In genomic region chr22:39349967-39350802, GRCh38 we compare ENCODE assay signal across 10 cellular contexts. TPM values are rescaled to one million over a fixed set of nuclear protein-coding genes. Genes with fewer than 3 reads are reported as not detected.
A peak's percentile ranks its signal among the peaks of the same experiment; 100 is the strongest.
DNase-seq lines count a peak whose midpoint lies in the region; ATAC-seq, FAIRE-seq and TF ChIP-seq lines count a peak whose summit lies in the region.
"Had no signal": no experiment of that assay in that cellular context is flagged by ENCODE, and none has a peak within 500 bp of the region (broad histone marks: within the 10 kb centered on the region; RNA-seq: fewer than 3 reads in every experiment).

A gene with protein sequence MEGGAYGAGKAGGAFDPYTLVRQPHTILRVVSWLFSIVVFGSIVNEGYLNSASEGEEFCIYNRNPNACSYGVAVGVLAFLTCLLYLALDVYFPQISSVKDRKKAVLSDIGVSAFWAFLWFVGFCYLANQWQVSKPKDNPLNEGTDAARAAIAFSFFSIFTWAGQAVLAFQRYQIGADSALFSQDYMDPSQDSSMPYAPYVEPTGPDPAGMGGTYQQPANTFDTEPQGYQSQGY (plus strand): TSS chr22:39349991. CDS start chr22:39350011, 20 bp downstream.

- H3K9me3 Mint-ChIP-seq in T-helper 1 cell treated with Interleukin-12 subunit alpha and Interleukin-12 subunit beta and Interleukin-4 antibody, amounts not matched to agents 30 μg/mL and 1 μg/mL, for 36 hours = no peaks in the 10 kb centered on the region
- no peaks in the 10 kb centered on the region for H3K9me3 Mint-ChIP-seq in activated CD8-positive, alpha-beta T cell treated with anti-CD3 and anti-CD28 coated beads for 36 hours

- peak within 1 kb of the TSS; percentile 63 for H3K4me3 Mint-ChIP-seq in T-helper 1 cell treated with Interleukin-12 subunit alpha and Interleukin-12 subunit beta and Interleukin-4 antibody, amounts not matched to agents 30 μg/mL and 1 μg/mL, for 36 hours
- H3K4me3 Mint-ChIP-seq in activated CD8-positive, alpha-beta T cell treated with anti-CD3 and anti-CD28 coated beads for 36 hours = peak within 1 kb of the TSS; percentile 82

- H3K36me3 ChIP-seq in ovary = no peaks in the 10 kb centered on the region

- CTCF ChIA-PET in activated CD8-positive, alpha-beta T cell treated with anti-CD3 and anti-CD28 coated beads for 36 hours (lab: Charles Lee) = interaction anchor here (1.0 to 1.3 kb wide), 2 partner anchors 19 to 146 kb away, joined by 4 read pairs; no protein-coding TSS in a partner anchor

- intact Hi-C loops in activated CD8-positive, alpha-beta T cell treated with anti-CD3 and anti-CD28 coated beads for 36 hours (cut with micrococcal nuclease) = no loop called here
- intact Hi-C loops in ovary (cut with DNase I) = loop anchor here in 1 of 4 donors (10.0 kb wide), 1 partner anchor 175 kb away; the partner anchor contains the start of gene ATF4

- peaks cover 9% of the 10 kb centered on the region for H3K4me1 ChIP-seq in ovary (ENCODE audit: insufficient read depth)

- no peaks in the 10 kb centered on the region for H3K36me3 Mint-ChIP-seq in T-helper 1 cell treated with Interleukin-12 subunit alpha and Interleukin-12 subunit beta and Interleukin-4 antibody, amounts not matched to agents 30 μg/mL and 1 μg/mL, for 36 hours (ENCODE audit: low read depth)
- no peaks in the 10 kb centered on the region for H3K36me3 Mint-ChIP-seq in activated CD8-positive, alpha-beta T cell treated with anti-CD3 and anti-CD28 coated beads for 36 hours (ENCODE audit: low read depth)

- DNase-seq in T-helper 1 cell (no peak), germinal center (ENCODE audit: low spot score) (peak; percentile 41), ovary (peak; percentile 63 to 71 (median 64)), NK-92 (lab: John Stamatoyannopoulos, UW; ENCODE audit: unreplicated experiment) (no peak), urothelium cell line (ENCODE audit: low spot score) (no peak), NCI-H1694 (lab: John Stamatoyannopoulos, UW) (no peak)
- DNase-seq in activated CD8-positive, alpha-beta T cell treated with anti-CD3 and anti-CD28 coated beads for 36 hours = peak; percentile 15

- H3K27ac ChIP-seq in ovary = peak within 1 kb of the TSS; percentile 88 to 92

- H3K27me3 ChIP-seq in ovary = no peaks in the 10 kb centered on the region

- FAIRE-seq in urothelium cell line (lab: Jason Lieb, UNC) = no peak
- FAIRE-seq: endometrium, G401.6 had no signal

- peaks cover 39% of the 10 kb centered on the region for H3K27me3 Mint-ChIP-seq in T-helper 1 cell treated with Interleukin-12 subunit alpha and Interleukin-12 subunit beta and Interleukin-4 antibody, amounts not matched to agents 30 μg/mL and 1 μg/mL, for 36 hours (ENCODE audit: low read depth)
- peaks cover 10% of the 10 kb centered on the region for H3K27me3 Mint-ChIP-seq in activated CD8-positive, alpha-beta T cell treated with anti-CD3 and anti-CD28 coated beads for 36 hours

- H3K9me3 ChIP-seq in ovary = no peaks in the 10 kb centered on the region

- POLR2A ChIA-PET in activated CD8-positive, alpha-beta T cell treated with anti-CD3 and anti-CD28 coated beads for 36 hours (lab: Charles Lee) = interaction anchor here (0.9 to 2.4 kb wide), 4 partner anchors 31 to 171 kb away, joined by 3 to 18 read pairs (median 6); partner anchors contain the start of gene RPL3

- H3K4me3 ChIP-seq in ovary = peak within 1 kb of the TSS; percentile 90

- no peak within 1 kb of the TSS for H3K27ac Mint-ChIP-seq in T-helper 1 cell treated with Interleukin-12 subunit alpha and Interleukin-12 subunit beta and Interleukin-4 antibody, amounts not matched to agents 30 μg/mL and 1 μg/mL, for 36 hours
- peak within 1 kb of the TSS; percentile 76 for H3K27ac Mint-ChIP-seq in activated CD8-positive, alpha-beta T cell treated with anti-CD3 and anti-CD28 coated beads for 36 hours

- peak; percentile 17 for ATAC-seq in activated CD8-positive, alpha-beta T cell treated with anti-CD3 and anti-CD28 coated beads for 36 hours

- 0 to 2% (median 1%) methylated on average over 41 to 89 of the region's 89 CpGs for WGBS in ovary, 3 donors

- no peak for TF ChIP-seq EP300 in ovary (IDR thresholded peaks at IDR 0.05)

- no peak for TF ChIP-seq CTCF in activated CD8-positive, alpha-beta T cell treated with anti-CD3 and anti-CD28 coated beads for 36 hours (IDR thresholded peaks at IDR 0.05)
- TF ChIP-seq CTCF in ovary (IDR thresholded peaks at IDR 0.05) = no peak

- peak; percentile 53 for TF ChIP-seq POLR2A in ovary (IDR thresholded peaks at IDR 0.05)

- H3K4me1 Mint-ChIP-seq in T-helper 1 cell treated with Interleukin-12 subunit alpha and Interleukin-12 subunit beta and Interleukin-4 antibody, amounts not matched to agents 30 μg/mL and 1 μg/mL, for 36 hours (ENCODE audit: low read depth) = peaks cover 8% of the 10 kb centered on the region
- peaks cover 11% of the 10 kb centered on the region for H3K4me1 Mint-ChIP-seq in activated CD8-positive, alpha-beta T cell treated with anti-CD3 and anti-CD28 coated beads for 36 hours (ENCODE audit: low read depth)

RNA-seq across cellular contexts. Expression of the gene that starts here (rescaled TPM):
- total RNA-seq in activated CD8-positive, alpha-beta T cell treated with anti-CD3 and anti-CD28 coated beads for 36 hours = 1 to 10 TPM; 2.4 to 3.8 TPM
- total RNA-seq in ovary = 100 to 1,000 TPM in 1 of 7 donors, 10 to 100 TPM in 6; 20.9 to 104 (median 74.7) TPM
- 10 to 100 TPM; 13.1 to 82.7 TPM for polyA plus RNA-seq in ovary

Comparison
In these comparisons a context has a peak if more than half of its experiments do, and no peak if none do; other contexts are left out.
1. RNA of the gene that starts here (total RNA-seq): 20.9 to 104 TPM in ovary; 2.4 to 3.8 TPM in activated CD8-positive, alpha-beta T cell treated with anti-CD3 and anti-CD28 coated beads for 36 hours; every median in the first group is over 4 times any median in the second.
2. DNase-seq: peak in activated CD8-positive, alpha-beta T cell treated with anti-CD3 and anti-CD28 coated beads for 36 hours (single experiment), germinal center (single experiment) and ovary (5 of 5); none in T-helper 1 cell (0 of 5), NK-92 (single experiment), urothelium cell line (single experiment) and NCI-H1694 (single experiment).